1 cellular context compared by ENCODE assay signal in the genomic region with DNA sequence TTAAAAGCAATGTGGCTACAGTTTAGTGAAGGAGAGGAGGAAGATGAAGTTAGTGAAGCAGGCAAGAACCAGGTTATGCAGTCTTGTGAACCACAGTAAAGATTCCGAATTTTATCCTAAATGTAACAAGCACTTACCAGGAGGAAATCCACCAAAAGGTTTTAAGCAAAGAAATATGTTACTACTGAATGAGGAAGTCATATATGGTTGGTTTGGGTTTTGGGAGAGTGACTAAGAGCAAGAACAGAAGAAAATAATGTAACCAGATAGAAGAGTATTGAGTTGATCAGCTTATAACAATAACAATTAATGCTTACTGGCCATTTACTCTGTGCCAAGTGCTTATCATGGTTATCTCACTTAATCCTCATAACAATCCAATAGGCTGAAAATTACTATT.
A peak's percentile ranks its signal among the peaks of the same experiment; 100 is the strongest.
TF ChIP-seq lines count a peak whose summit lies in the region.

No MANE protein-coding gene starts in this region.

TF ChIP-seq in GM12878, 131 proteins besides CTCF, POLR2A, EP300 and RAD21:
- TF ChIP-seq ZNF24 (IDR thresholded peaks at IDR 0.05) (no peak), SPI1 (IDR thresholded peaks at IDR 0.05; ENCODE audit: borderline replicate concordance, insufficient read depth, low read depth, low read length) (peak; percentile 73; the same call in 1 of the 2 replicates)
